Comparison of ENCODE assay signal across 20 cellular contexts in genomic region chr9:127195976-127196825, GRCh38.
DNase-seq lines count a peak whose midpoint lies in the region; ATAC-seq and TF ChIP-seq lines count a peak whose summit lies in the region.
"Had no signal": no experiment of that assay in that cellular context is flagged by ENCODE, and none has a peak within 500 bp of the region (broad histone marks: within the 10 kb centered on the region; RNA-seq: fewer than 3 reads in every experiment).

No MANE protein-coding gene starts in this region.

- TF ChIP-seq CTCF in uterus (IDR thresholded peaks at IDR 0.05) = no peak
- TF ChIP-seq CTCF in endodermal cell (conservative IDR thresholded peaks at IDR 0.05) = no peak

- H3K27ac ChIP-seq in mesenchymal stem cell (ENCODE audit: low read length, poor library complexity, severe bottlenecking) (no peak overlapping the region), uterus (peak overlapping the region; percentile 86 to 87), endodermal cell (ENCODE audit: low read depth, low read length) (no peak overlapping the region)
- H3K27ac ChIP-seq: HL-60 had no signal

- no peaks in the 10 kb centered on the region for H3K36me3 Mint-ChIP-seq in activated T-helper 17 cell treated with anti-CD3 and anti-CD28 coated beads, Interleukin-2, amount 50 U/mL, for 72 hours (ENCODE audit: low read depth)
- no peaks in the 10 kb centered on the region for H3K36me3 Mint-ChIP-seq in stimulated activated effector memory CD8-positive, alpha-beta T cell treated with anti-CD3 and anti-CD28 coated beads, Interleukin-12 subunit alpha, Interleukin-12 subunit beta, amount 100 ng/mL, for 72 hours
- peaks cover 2% of the 10 kb centered on the region for H3K36me3 Mint-ChIP-seq in endodermal cell (ENCODE audit: low read depth)

- H3K79me1 ChIP-seq in mesenchymal stem cell (replicated peaks; ENCODE audit: low read length, poor library complexity, severe bottlenecking) = no peaks in the 10 kb centered on the region

- no peak overlapping the region for H3K4me3 ChIP-seq in mesenchymal stem cell (ENCODE audit: insufficient read depth in 1 of 2, low read depth in 1 of 2, low read length in 2 of 2)
- H3K4me3 ChIP-seq in uterus = no peak overlapping the region
- no peak overlapping the region for H3K4me3 ChIP-seq in endodermal cell (ENCODE audit: low read length)

- H2BK5ac ChIP-seq in mesenchymal stem cell (ENCODE audit: low read depth, low read length, poor library complexity, severe bottlenecking) = no peak overlapping the region

- no peak overlapping the region for H2BK12ac ChIP-seq in mesenchymal stem cell (ENCODE audit: low read length in 2 of 2)

- H3K9me3 Mint-ChIP-seq in activated T-helper 17 cell treated with anti-CD3 and anti-CD28 coated beads, Interleukin-2, amount 50 U/mL, for 72 hours = no peaks in the 10 kb centered on the region
- no peaks in the 10 kb centered on the region for H3K9me3 Mint-ChIP-seq in stimulated activated effector memory CD8-positive, alpha-beta T cell treated with anti-CD3 and anti-CD28 coated beads, Interleukin-12 subunit alpha, Interleukin-12 subunit beta, amount 100 ng/mL, for 72 hours
- no peaks in the 10 kb centered on the region for H3K9me3 Mint-ChIP-seq in endodermal cell
- H3K9me3 Mint-ChIP-seq: CD14-positive monocyte had no signal

- no peaks in the 10 kb centered on the region for H3K4me1 Mint-ChIP-seq in activated T-helper 17 cell treated with anti-CD3 and anti-CD28 coated beads, Interleukin-2, amount 50 U/mL, for 72 hours
- peaks cover 10% of the 10 kb centered on the region for H3K4me1 Mint-ChIP-seq in stimulated activated effector memory CD8-positive, alpha-beta T cell treated with anti-CD3 and anti-CD28 coated beads, Interleukin-12 subunit alpha, Interleukin-12 subunit beta, amount 100 ng/mL, for 72 hours
- peaks cover 4% of the 10 kb centered on the region for H3K4me1 Mint-ChIP-seq in endodermal cell
- H3K4me1 Mint-ChIP-seq: CD14-positive monocyte had no signal

- WGBS in mesenchymal stem cell = 92% methylated on average over 18 of the region's 19 CpGs
- WGBS in endodermal cell (ENCODE audit: insufficient coverage in 1 of 2, insufficient read length in 1 of 2), 2 experiments = 92 to 96% methylated on average over 14 to 19 of the region's 19 CpGs

- no peak overlapping the region for H3K23ac ChIP-seq in mesenchymal stem cell (ENCODE audit: low read length in 2 of 2)

- no peaks in the 10 kb centered on the region for H3K36me3 ChIP-seq in mesenchymal stem cell (ENCODE audit: control insufficient read depth in 1 of 2, insufficient read depth in 2 of 2, low read depth in 1 of 2, low read length in 2 of 2)
- no peaks in the 10 kb centered on the region for H3K36me3 ChIP-seq in uterus
- H3K36me3 ChIP-seq in endodermal cell (ENCODE audit: control insufficient read depth, insufficient read depth, low read length) = no peaks in the 10 kb centered on the region

- peaks cover 3% of the 10 kb centered on the region for H3K4me1 ChIP-seq in mesenchymal stem cell (ENCODE audit: control insufficient read depth, insufficient read depth, low read depth, low read length)
- peaks cover 14 to 16% of the 10 kb centered on the region in 2 donors for H3K4me1 ChIP-seq in uterus
- H3K4me1 ChIP-seq in endodermal cell (ENCODE audit: control insufficient read depth, insufficient read depth, low read length) = no peaks in the 10 kb centered on the region

- TF ChIP-seq POLR2A in uterus (IDR thresholded peaks at IDR 0.05) = no peak

- no peak overlapping the region for H4K8ac ChIP-seq in mesenchymal stem cell (ENCODE audit: low read length)

- DNase-seq in left cardiac atrium = peak; percentile 7
- no peak for DNase-seq in Right ventricle myocardium superior
- DNase-seq in mesenchymal stem cell = no peak
- DNase-seq in uterus = no peak
- no peak for DNase-seq in stimulated activated effector memory CD8-positive, alpha-beta T cell treated with anti-CD3 and anti-CD28 coated beads, Interleukin-12 subunit alpha, Interleukin-12 subunit beta, amount 100 ng/mL, for 72 hours (ENCODE audit: low spot score in 2 of 2)
- DNase-seq in endodermal cell = no peak
- DNase-seq: GF-D8, NCI-H1105, NCI-H1694, NCI-H2081, NCI-H2171, NCI-H524 treated with DMSO at 0.1 percent for 48 hours, NCI-H82, OCI-M1, SHP77 had no signal

- H3K27me3 ChIP-seq in mesenchymal stem cell (ENCODE audit: control insufficient read depth in 1 of 2, insufficient read depth in 1 of 2, low read length in 2 of 2) = peaks cover 10 to 14% of the 10 kb centered on the region in 2 experiments
- H3K27me3 ChIP-seq in uterus = no peaks in the 10 kb centered on the region
- no peaks in the 10 kb centered on the region for H3K27me3 ChIP-seq in endodermal cell (ENCODE audit: control insufficient read depth, insufficient read depth, low read length, poor library complexity, severe bottlenecking)

- H2BK120ac ChIP-seq in mesenchymal stem cell (ENCODE audit: low read depth, low read length) = no peak overlapping the region

- peak overlapping the region; percentile 19 for H4K91ac ChIP-seq in mesenchymal stem cell (ENCODE audit: low read length)

- no peak overlapping the region for H2AFZ ChIP-seq in mesenchymal stem cell (ENCODE audit: low read depth, low read length)

- H3K27ac Mint-ChIP-seq in activated T-helper 17 cell treated with anti-CD3 and anti-CD28 coated beads, Interleukin-2, amount 50 U/mL, for 72 hours = peak overlapping the region; percentile 69
- H3K27ac Mint-ChIP-seq in stimulated activated effector memory CD8-positive, alpha-beta T cell treated with anti-CD3 and anti-CD28 coated beads, Interleukin-12 subunit alpha, Interleukin-12 subunit beta, amount 100 ng/mL, for 72 hours = no peak overlapping the region
- no peak overlapping the region for H3K27ac Mint-ChIP-seq in endodermal cell
- H3K27ac Mint-ChIP-seq: B cell had no signal

- ATAC-seq in left cardiac atrium (no peak), Right ventricle myocardium superior (ENCODE audit: poor library complexity) (no peak), HG03565 (IDR thresholded peaks at IDR 0.05; ENCODE audit: unreplicated experiment) (no peak)
- no peak for ATAC-seq in activated T-helper 17 cell treated with anti-CD3 and anti-CD28 coated beads, Interleukin-2, amount 50 U/mL, for 72 hours (replicated peaks)
- no peak for ATAC-seq in stimulated activated effector memory CD8-positive, alpha-beta T cell treated with anti-CD3 and anti-CD28 coated beads, Interleukin-12 subunit alpha, Interleukin-12 subunit beta, amount 100 ng/mL, for 72 hours

- H3K9ac ChIP-seq in mesenchymal stem cell (ENCODE audit: low read length) (no peak overlapping the region), endodermal cell (ENCODE audit: extremely low read depth, low read length, poor library complexity, severe bottlenecking) (no peak overlapping the region)

- no peak overlapping the region for H3K4me2 ChIP-seq in mesenchymal stem cell (ENCODE audit: low read length, poor library complexity, severe bottlenecking)

- no peaks in the 10 kb centered on the region for H3K27me3 Mint-ChIP-seq in activated T-helper 17 cell treated with anti-CD3 and anti-CD28 coated beads, Interleukin-2, amount 50 U/mL, for 72 hours
- H3K27me3 Mint-ChIP-seq in endodermal cell (ENCODE audit: insufficient read depth) = no peaks in the 10 kb centered on the region
- H3K27me3 Mint-ChIP-seq: B cell had no signal

- intact Hi-C loops in left cardiac atrium (cut with DNase I) = loop anchor here in 1 of 2 donors (5.0 kb wide), 1 partner anchor 234 kb away; no protein-coding TSS in a partner anchor
- intact Hi-C loops in Right ventricle myocardium superior (cut with DNase I) = loop anchor here (2.0 kb wide), 1 partner anchor 251 kb away; no protein-coding TSS in a partner anchor
- intact Hi-C loops in uterus (cut with DNase I; ENCODE audit: low total_unique reads) = loop anchor here (5.0 kb wide), 1 partner anchor 254 kb away; no protein-coding TSS in a partner anchor

- no peak overlapping the region for H3K14ac ChIP-seq in mesenchymal stem cell (ENCODE audit: low read length in 2 of 2)

- no peak overlapping the region for H2BK15ac ChIP-seq in mesenchymal stem cell (ENCODE audit: low read depth, poor library complexity, severe bottlenecking)

- H3K9me3 ChIP-seq in mesenchymal stem cell (ENCODE audit: control insufficient read depth, low read length) (no peaks in the 10 kb centered on the region), uterus (no peaks in the 10 kb centered on the region), endodermal cell (ENCODE audit: control insufficient read depth, low read length) (no peaks in the 10 kb centered on the region)

- no peak overlapping the region for H3K4me3 Mint-ChIP-seq in activated T-helper 17 cell treated with anti-CD3 and anti-CD28 coated beads, Interleukin-2, amount 50 U/mL, for 72 hours
- H3K4me3 Mint-ChIP-seq in stimulated activated effector memory CD8-positive, alpha-beta T cell treated with anti-CD3 and anti-CD28 coated beads, Interleukin-12 subunit alpha, Interleukin-12 subunit beta, amount 100 ng/mL, for 72 hours = no peak overlapping the region
- no peak overlapping the region for H3K4me3 Mint-ChIP-seq in endodermal cell
- H3K4me3 Mint-ChIP-seq: B cell, CD14-positive monocyte had no signal

- no peak overlapping the region for H3K18ac ChIP-seq in mesenchymal stem cell (ENCODE audit: low read depth in 1 of 2, low read length in 2 of 2)

- H2AK5ac ChIP-seq in mesenchymal stem cell (ENCODE audit: low read length, severe bottlenecking) = no peak overlapping the region

- no peak overlapping the region for H3K4ac ChIP-seq in mesenchymal stem cell (ENCODE audit: low read depth in 1 of 2, low read length in 2 of 2)

Comparison
In these comparisons a context has a peak if more than half of its experiments do, and no peak if none do; other contexts are left out.
1. H3K27ac ChIP-seq: peak in uterus (2 of 2); none in mesenchymal stem cell (single experiment) and endodermal cell (single experiment).